Comparison of ENCODE assay signal across 14 cellular contexts in genomic region chr6:148803979-148804378, GRCh38.
"Had no signal": no experiment of that assay in that cellular context is flagged by ENCODE, and none has a peak within 500 bp of the region (broad histone marks: within the 10 kb centered on the region; RNA-seq: fewer than 3 reads in every experiment).

No MANE protein-coding gene starts in this region.

- H3K27ac ChIP-seq: ascending aorta, colonic mucosa, lower lobe of right lung, neural progenitor cell, pancreas, thyroid gland had no signal

- H3K4me2 ChIP-seq: neural progenitor cell had no signal

- H3K4me1 ChIP-seq: colonic mucosa, pancreas had no signal

- H3K27me3 ChIP-seq: ascending aorta, colonic mucosa, neural progenitor cell, pancreas, thyroid gland had no signal

- H3K9ac ChIP-seq: neural progenitor cell had no signal

- H3K9me3 ChIP-seq: ascending aorta, colonic mucosa, lower lobe of right lung, pancreas, thyroid gland had no signal

- H3K36me3 ChIP-seq: ascending aorta, colonic mucosa, lower lobe of right lung, neural progenitor cell, pancreas, thyroid gland had no signal

- ATAC-seq: activated T-cell treated with anti-CD3 and anti-CD28 coated beads, Interleukin-2, amount 50 U/mL, for 72 hours; left cardiac atrium; lower lobe of right lung; pancreas had no signal

- H3K4me3 ChIP-seq: ascending aorta, colonic mucosa, lower lobe of right lung, neural progenitor cell, pancreas, thyroid gland had no signal

- DNase-seq: activated CD4-positive, alpha-beta memory T cell treated with anti-CD3 and anti-CD28 coated beads, Interleukin-2, amount 10 ng/mL, durations not matched to agents 7 days and 5 days; activated naive CD8-positive, alpha-beta T cell treated with anti-CD3 and anti-CD28 coated beads, Interleukin-2, amount 10 ng/mL, durations not matched to agents 7 days and 5 days; activated T-cell treated with anti-CD3 and anti-CD28 coated beads, Interleukin-2, amount 50 U/mL, for 72 hours; caudate nucleus; colonic mucosa; effector CD4-positive, alpha-beta T cell; left cardiac atrium; lower lobe of right lung; midbrain; pancreas; stimulated activated CD4-positive, alpha-beta T cell treated with anti-CD3 and anti-CD28 coated beads, Interleukin-4, amount 100 ng/mL, for 24 hours; thyroid gland had no signal

- H2AFZ ChIP-seq: neural progenitor cell had no signal
